Comparison of ENCODE assay signal across 1 cellular context in the genomic region with DNA sequence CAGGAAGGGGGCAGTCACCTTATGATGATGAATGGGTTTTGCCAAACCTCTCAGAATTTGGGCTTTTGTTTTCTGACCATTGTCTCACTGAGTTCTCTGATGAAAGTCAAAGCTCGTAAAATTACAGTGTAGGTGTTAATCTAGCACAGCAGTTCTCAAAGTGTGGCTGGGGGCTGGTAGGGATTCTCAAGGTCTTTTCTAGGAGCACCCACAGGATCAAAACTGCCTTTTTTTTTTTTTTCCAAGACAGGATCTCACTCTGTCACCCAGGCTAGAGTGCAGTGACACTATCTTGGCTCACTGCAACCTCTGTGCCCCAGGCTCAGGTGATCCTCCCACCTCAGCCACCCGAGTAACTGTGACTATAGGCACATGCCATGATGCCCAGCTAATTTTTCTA.
TF ChIP-seq lines count a peak whose summit lies in the region.

No MANE protein-coding gene starts in this region.

TF ChIP-seq in HEK293, 187 proteins besides CTCF, POLR2A, EP300 and RAD21 (continued from another document):
- TF ChIP-seq PRDM2 (tag by site-specific recombination; IDR thresholded peaks at IDR 0.05; ENCODE audit: borderline replicate concordance) (no peak), ZNF416 (tag by site-specific recombination; IDR thresholded peaks at IDR 0.05) (no peak)
